ENCODE assay signal across 7 cellular contexts in the genomic region with DNA sequence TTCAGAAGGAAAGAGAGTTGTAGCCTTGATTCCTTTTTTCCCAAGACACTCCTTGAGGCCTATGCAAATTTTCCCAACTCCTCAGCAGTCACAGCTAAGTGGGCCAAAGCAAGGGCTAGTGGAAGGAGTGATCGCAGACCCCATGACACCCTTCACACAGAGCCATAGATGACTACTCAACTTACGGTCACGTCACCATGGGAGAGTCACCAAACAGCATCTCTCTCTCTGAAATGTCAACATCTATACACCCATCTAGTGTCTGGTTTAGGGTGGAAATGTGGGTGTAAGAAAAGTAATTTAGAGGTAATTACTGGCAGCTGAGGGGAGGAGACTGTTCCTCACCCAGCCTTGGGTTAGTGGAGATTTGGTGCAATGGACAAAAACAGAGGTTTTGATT.
DNase-seq lines count a peak whose midpoint lies in the region; ATAC-seq and TF ChIP-seq lines count a peak whose summit lies in the region.
"Not testable (repeated sequence)": the region's sequence is repeated elsewhere in the genome, so short reads cannot be mapped to it uniquely, and the experiment has no call there.

No MANE protein-coding gene starts in this region.

- H3K79me2 ChIP-seq in OCI-LY7 (ENCODE audit: insufficient read depth, low read depth, low read length): not testable (repeated sequence)

- BruUV-seq in OCI-LY7 (replicated peaks; lab: Mats Ljungman, UMichigan): TSS peak; percentile 70

- H3K4me3 ChIP-seq in OCI-LY7 (ENCODE audit: low read depth, low read length, poor library complexity, severe bottlenecking): not testable (repeated sequence)

- not testable (repeated sequence) for H3K4me1 ChIP-seq in OCI-LY7 (ENCODE audit: insufficient read depth, low read length, poor library complexity, severe bottlenecking)

- H3K27me3 Mint-ChIP-seq in activated CD4-positive, alpha-beta T cell treated with anti-CD3 and anti-CD28 coated beads, Interleukin-2, amount 10 ng/mL, durations not matched to agents 24 days and 14 days; activated naive CD8-positive, alpha-beta T cell treated with anti-CD3 and anti-CD28 coated beads, Interleukin-2, amount 50 U/mL, for 24 hours; memory B cell; naive B cell; stimulated activated naive B cell treated with anti-CD40 and anti-IgM and Interleukin-4, amounts not matched to agents 10 μg/mL and 1 μg/mL and 100 μg/mL, for 72 hours: not testable (repeated sequence)

- CTCF ChIA-PET in OCI-LY7 (lab: Charles Lee; ENCODE audit: unreplicated experiment): not testable (repeated sequence)

- H3K9me3 ChIP-seq in OCI-LY7 (ENCODE audit: low read length): not testable (repeated sequence)

- peak; percentile 33 for ATAC-seq in activated naive CD8-positive, alpha-beta T cell treated with anti-CD3 and anti-CD28 coated beads, Interleukin-2, amount 50 U/mL, for 24 hours
- ATAC-seq in memory B cell (ENCODE audit: low read depth) (peak; percentile 41), naive B cell (ENCODE audit: low read depth in 2 of 2) (peak; percentile 18 to 28)
- ATAC-seq in stimulated activated effector memory CD8-positive, alpha-beta T cell treated with anti-CD3 and anti-CD28 coated beads, Interleukin-12 subunit alpha, Interleukin-12 subunit beta, amount 100 ng/mL, for 72 hours: peak; percentile 46
- ATAC-seq in stimulated activated naive B cell treated with anti-CD40 and anti-IgM and Interleukin-4, amounts not matched to agents 10 μg/mL and 1 μg/mL and 100 μg/mL, for 72 hours (replicated peaks): peak; percentile 61 to 64

- not testable (repeated sequence) for DNase-seq in OCI-LY7 (ENCODE audit: low spot score); activated naive CD8-positive, alpha-beta T cell treated with anti-CD3 and anti-CD28 coated beads, Interleukin-2, amount 50 U/mL, for 24 hours; memory B cell (ENCODE audit: low spot score in 2 of 2); naive B cell; stimulated activated effector memory CD8-positive, alpha-beta T cell treated with anti-CD3 and anti-CD28 coated beads, Interleukin-12 subunit alpha, Interleukin-12 subunit beta, amount 100 ng/mL, for 72 hours (ENCODE audit: low spot score in 2 of 2); stimulated activated naive B cell treated with anti-CD40 and anti-IgM and Interleukin-4, amounts not matched to agents 10 μg/mL and 1 μg/mL and 100 μg/mL, for 72 hours
- DNase-seq in activated CD4-positive, alpha-beta T cell treated with anti-CD3 and anti-CD28 coated beads, Interleukin-2, amount 10 ng/mL, durations not matched to agents 24 days and 14 days: peak; percentile 8

- H3K4me3 Mint-ChIP-seq in activated CD4-positive, alpha-beta T cell treated with anti-CD3 and anti-CD28 coated beads, Interleukin-2, amount 10 ng/mL, durations not matched to agents 24 days and 14 days; activated naive CD8-positive, alpha-beta T cell treated with anti-CD3 and anti-CD28 coated beads, Interleukin-2, amount 50 U/mL, for 24 hours; memory B cell; naive B cell; stimulated activated effector memory CD8-positive, alpha-beta T cell treated with anti-CD3 and anti-CD28 coated beads, Interleukin-12 subunit alpha, Interleukin-12 subunit beta, amount 100 ng/mL, for 72 hours; stimulated activated naive B cell treated with anti-CD40 and anti-IgM and Interleukin-4, amounts not matched to agents 10 μg/mL and 1 μg/mL and 100 μg/mL, for 72 hours: not testable (repeated sequence)

- not testable (repeated sequence) for H3K27ac Mint-ChIP-seq in activated CD4-positive, alpha-beta T cell treated with anti-CD3 and anti-CD28 coated beads, Interleukin-2, amount 10 ng/mL, durations not matched to agents 24 days and 14 days; activated naive CD8-positive, alpha-beta T cell treated with anti-CD3 and anti-CD28 coated beads, Interleukin-2, amount 50 U/mL, for 24 hours; memory B cell; stimulated activated effector memory CD8-positive, alpha-beta T cell treated with anti-CD3 and anti-CD28 coated beads, Interleukin-12 subunit alpha, Interleukin-12 subunit beta, amount 100 ng/mL, for 72 hours; stimulated activated naive B cell treated with anti-CD40 and anti-IgM and Interleukin-4, amounts not matched to agents 10 μg/mL and 1 μg/mL and 100 μg/mL, for 72 hours
- H3K27ac Mint-ChIP-seq in naive B cell: peak overlapping the region in 1 of 6 donors; percentile 4

- H4K20me1 ChIP-seq in OCI-LY7 (ENCODE audit: insufficient read depth, low read length): not testable (repeated sequence)

- not testable (repeated sequence) for H3K4me1 Mint-ChIP-seq in activated CD4-positive, alpha-beta T cell treated with anti-CD3 and anti-CD28 coated beads, Interleukin-2, amount 10 ng/mL, durations not matched to agents 24 days and 14 days; activated naive CD8-positive, alpha-beta T cell treated with anti-CD3 and anti-CD28 coated beads, Interleukin-2, amount 50 U/mL, for 24 hours; memory B cell; naive B cell; stimulated activated effector memory CD8-positive, alpha-beta T cell treated with anti-CD3 and anti-CD28 coated beads, Interleukin-12 subunit alpha, Interleukin-12 subunit beta, amount 100 ng/mL, for 72 hours; stimulated activated naive B cell treated with anti-CD40 and anti-IgM and Interleukin-4, amounts not matched to agents 10 μg/mL and 1 μg/mL and 100 μg/mL, for 72 hours

- POLR2A ChIA-PET in OCI-LY7 (lab: Charles Lee): not testable (repeated sequence)

- H3K36me3 ChIP-seq in OCI-LY7 (ENCODE audit: insufficient read depth, low read length): not testable (repeated sequence)

- intact Hi-C loops in OCI-LY7 (cut with micrococcal nuclease; ENCODE audit: unreplicated experiment); activated CD4-positive, alpha-beta T cell treated with anti-CD3 and anti-CD28 coated beads, Interleukin-2, amount 10 ng/mL, durations not matched to agents 24 days and 14 days (cut with micrococcal nuclease): not testable (repeated sequence)

- TF ChIP-seq CTCF in OCI-LY7 (conservative IDR thresholded peaks at IDR 0.05; ENCODE audit: low read length): not testable (repeated sequence)

- not testable (repeated sequence) for H3K9me2 ChIP-seq in OCI-LY7 (ENCODE audit: insufficient read depth, low read length)

- not testable (repeated sequence) for H2AFZ ChIP-seq in OCI-LY7 (ENCODE audit: low read length)

- not testable (repeated sequence) for H3K4me2 ChIP-seq in OCI-LY7 (ENCODE audit: low read length)

- not testable (repeated sequence) for H3K9me3 Mint-ChIP-seq in activated CD4-positive, alpha-beta T cell treated with anti-CD3 and anti-CD28 coated beads, Interleukin-2, amount 10 ng/mL, durations not matched to agents 24 days and 14 days; activated naive CD8-positive, alpha-beta T cell treated with anti-CD3 and anti-CD28 coated beads, Interleukin-2, amount 50 U/mL, for 24 hours; memory B cell; naive B cell; stimulated activated effector memory CD8-positive, alpha-beta T cell treated with anti-CD3 and anti-CD28 coated beads, Interleukin-12 subunit alpha, Interleukin-12 subunit beta, amount 100 ng/mL, for 72 hours; stimulated activated naive B cell treated with anti-CD40 and anti-IgM and Interleukin-4, amounts not matched to agents 10 μg/mL and 1 μg/mL and 100 μg/mL, for 72 hours

- not testable (repeated sequence) for H3K36me3 Mint-ChIP-seq in activated CD4-positive, alpha-beta T cell treated with anti-CD3 and anti-CD28 coated beads, Interleukin-2, amount 10 ng/mL, durations not matched to agents 24 days and 14 days (ENCODE audit: low read depth); activated naive CD8-positive, alpha-beta T cell treated with anti-CD3 and anti-CD28 coated beads, Interleukin-2, amount 50 U/mL, for 24 hours (ENCODE audit: low read depth); memory B cell; naive B cell; stimulated activated effector memory CD8-positive, alpha-beta T cell treated with anti-CD3 and anti-CD28 coated beads, Interleukin-12 subunit alpha, Interleukin-12 subunit beta, amount 100 ng/mL, for 72 hours; stimulated activated naive B cell treated with anti-CD40 and anti-IgM and Interleukin-4, amounts not matched to agents 10 μg/mL and 1 μg/mL and 100 μg/mL, for 72 hours

- not testable (repeated sequence) for H3K27ac ChIP-seq in OCI-LY7 (ENCODE audit: low read depth, low read length, poor library complexity, severe bottlenecking)
